In genomic region chr2:215918901-215919585, GRCh38 we compare ENCODE assay signal across 15 cellular contexts.
DNase-seq lines count a peak whose midpoint lies in the region; ATAC-seq and TF ChIP-seq lines count a peak whose summit lies in the region.
"Had no signal": no experiment of that assay in that cellular context is flagged by ENCODE, and none has a peak within 500 bp of the region (broad histone marks: within the 10 kb centered on the region; RNA-seq: fewer than 3 reads in every experiment).

No MANE protein-coding gene starts in this region.

- H3K27ac ChIP-seq in iPS-20b (ENCODE audit: low read length): no peak overlapping the region
- H3K27ac ChIP-seq in tibial artery: peak overlapping the region; percentile 31 to 56
- H3K27ac ChIP-seq in dorsolateral prefrontal cortex: no peak overlapping the region
- H3K27ac ChIP-seq: spleen had no signal

- TF ChIP-seq CTCF in WTC11 (IDR thresholded peaks at IDR 0.05) (no peak), tibial artery (IDR thresholded peaks at IDR 0.05) (no peak), dorsolateral prefrontal cortex (IDR thresholded peaks at IDR 0.05 in 54 of 56, conservative IDR thresholded peaks at IDR 0.05 in 2 of 56; ENCODE audit: low read depth in 1 of 56, partially characterized antibody in 56 of 56) (no peak)

- H3K36me3 ChIP-seq in iPS-20b (ENCODE audit: insufficient read depth, low read depth, low read length): no peaks in the 10 kb centered on the region
- no peaks in the 10 kb centered on the region for H3K36me3 ChIP-seq in tibial artery
- H3K36me3 ChIP-seq: ovary, spleen, vagina had no signal

- H3K4me3 Mint-ChIP-seq in WTC11: no peak overlapping the region; the same call in 1 of the 2 replicates
- H3K4me3 Mint-ChIP-seq: activated CD4-positive, alpha-beta T cell treated with anti-CD3 and anti-CD28 coated beads for 36 hours; CD14-positive monocyte had no signal

- H3K27me3 ChIP-seq in iPS-20b (ENCODE audit: insufficient read depth, low read length) (no peaks in the 10 kb centered on the region), tibial artery (no peaks in the 10 kb centered on the region), dorsolateral prefrontal cortex (no peaks in the 10 kb centered on the region)
- H3K27me3 ChIP-seq: ovary, spleen, vagina had no signal

- H3K9me3 ChIP-seq in iPS-20b (ENCODE audit: insufficient read depth, low read depth, low read length) (no peaks in the 10 kb centered on the region), tibial artery (no peaks in the 10 kb centered on the region)
- H3K9me3 ChIP-seq: ovary, spleen, vagina had no signal

- peaks cover 9% of the 10 kb centered on the region for H3K9me3 Mint-ChIP-seq in WTC11
- H3K9me3 Mint-ChIP-seq: CD14-positive monocyte had no signal

- ATAC-seq in WTC11 (no peak), GM18511 (IDR thresholded peaks at IDR 0.05; ENCODE audit: unreplicated experiment) (no peak)

- no peaks in the 10 kb centered on the region; the same call in 1 of the 2 replicates for H3K27me3 Mint-ChIP-seq in WTC11 (ENCODE audit: low read depth)

- H3K9ac ChIP-seq in iPS-20b (ENCODE audit: low read depth, low read length): peak overlapping the region; percentile 21; the same call in 1 of the 2 replicates

- DNase-seq in HCEC 1CT (peak; percentile 25), WTC11 (ENCODE audit: low spot score) (no peak), tibial artery (no peak), C1 segment of cervical spinal cord (lab: John Stamatoyannopoulos, UW) (no peak), dorsolateral prefrontal cortex (no peak)
- DNase-seq: activated CD4-positive, alpha-beta T cell treated with anti-CD3 and anti-CD28 coated beads for 36 hours; activated naive CD4-positive, alpha-beta T cell treated with anti-CD3 and anti-CD28 coated beads, Interleukin-2, amount 50 U/mL, for 16 hours; NCI-H1930; ovary; spleen; stimulated activated naive CD8-positive, alpha-beta T cell treated with anti-CD3 and anti-CD28 coated beads, Interleukin-15, Interleukin-2, amounts not matched to agents 100 U/mL and 50 U/mL, for 24 hours had no signal

- intact Hi-C loops in tibial artery (cut with DNase I; ENCODE audit: low total_unique reads) (loop anchor here (2.0 kb wide), 1 partner anchor 464 kb away; no protein-coding TSS in a partner anchor), dorsolateral prefrontal cortex (cut with DNase I) (loop anchor here in 1 of 2 donors (10.0 kb wide), 1 partner anchor 464 kb away; no protein-coding TSS in a partner anchor)

- H3K4me3 ChIP-seq in iPS-20b (ENCODE audit: low read length) (no peak overlapping the region), tibial artery (no peak overlapping the region), dorsolateral prefrontal cortex (no peak overlapping the region)
- H3K4me3 ChIP-seq: ovary, spleen, vagina had no signal

- H3K4me1 Mint-ChIP-seq in WTC11: peaks cover 82% of the 10 kb centered on the region

- CTCF ChIA-PET in WTC11 (lab: Charles Lee): interaction anchor here (1.0 to 4.4 kb wide), 5 partner anchors 10 to 124 kb away, joined by 3 to 22 read pairs (median 6); no protein-coding TSS in a partner anchor

- H3K4me1 ChIP-seq in iPS-20b (ENCODE audit: insufficient read depth, low read length) (peaks cover 29% of the 10 kb centered on the region), tibial artery (peaks cover 0 to 27% (median 17%) of the 10 kb centered on the region in 4 donors)
- H3K4me1 ChIP-seq: spleen, vagina had no signal

- POLR2A ChIA-PET in WTC11 (lab: Charles Lee): no interaction called here

- H3K27ac Mint-ChIP-seq in WTC11: peak overlapping the region; percentile 91
- H3K27ac Mint-ChIP-seq: activated CD4-positive, alpha-beta T cell treated with anti-CD3 and anti-CD28 coated beads for 36 hours had no signal

- H3K36me3 Mint-ChIP-seq in WTC11: peaks cover 16% of the 10 kb centered on the region

TF ChIP-seq in WTC11, 78 proteins besides CTCF, POLR2A, EP300 and RAD21:
- TF ChIP-seq ZNF263 (CRISPR knock-in tag; IDR thresholded peaks at IDR 0.05; ENCODE audit: low read depth) (no peak), ATF3 (CRISPR knock-in tag; conservative IDR thresholded peaks at IDR 0.05) (no peak), ZNF512 (CRISPR knock-in tag; IDR thresholded peaks at IDR 0.05; ENCODE audit: borderline replicate concordance) (no peak; the same call in 1 of the 2 replicates), NR1H2 (CRISPR knock-in tag; IDR thresholded peaks at IDR 0.05) (no peak), CREB1 (CRISPR knock-in tag; IDR thresholded peaks at IDR 0.05) (no peak), TP53 (CRISPR knock-in tag; IDR thresholded peaks at IDR 0.05) (no peak), SP1 (CRISPR knock-in tag; conservative IDR thresholded peaks at IDR 0.05) (no peak), ATF6 (CRISPR knock-in tag; IDR thresholded peaks at IDR 0.05) (no peak), STAT6 (CRISPR knock-in tag; conservative IDR thresholded peaks at IDR 0.05; ENCODE audit: low read depth) (no peak), FOXK1 (CRISPR knock-in tag; IDR thresholded peaks at IDR 0.05) (no peak), NFYB (CRISPR knock-in tag; conservative IDR thresholded peaks at IDR 0.05; ENCODE audit: low read depth) (no peak), ZMAT4 (CRISPR knock-in tag; IDR thresholded peaks at IDR 0.05) (no peak)

Comparison
In these comparisons a context has a peak if more than half of its experiments do, and no peak if none do; other contexts are left out.
1. H3K27ac ChIP-seq: peak in tibial artery (2 of 2); none in iPS-20b (single experiment) and dorsolateral prefrontal cortex (0 of 59).